Comparison of ENCODE assay signal across 1 cellular context in genomic region chr19:41929536-41930071, GRCh38.
TF ChIP-seq lines count a peak whose summit lies in the region.

No MANE protein-coding gene starts in this region.

TF ChIP-seq in K562, 482 proteins besides CTCF, POLR2A, EP300 and RAD21:
- TF ChIP-seq GTF2E2 (tag; IDR thresholded peaks at IDR 0.05) (no peak), RCOR1 (IDR thresholded peaks at IDR 0.05; ENCODE audit: borderline replicate concordance in 1 of 2, low read depth in 2 of 2, low read length in 2 of 2) (peak; percentile 80 to 85), DACH1 (IDR thresholded peaks at IDR 0.05; ENCODE audit: partially characterized antibody) (peak; percentile 10), CHD4 (IDR thresholded peaks at IDR 0.05; ENCODE audit: insufficient read depth, insufficient replicate concordance, low read depth, low read length, poor library complexity, severe bottlenecking) (peak; percentile 92), PHF20 (IDR thresholded peaks at IDR 0.05; ENCODE audit: partially characterized antibody) (peak; percentile 62), ZNF146 (CRISPR knock-in tag; IDR thresholded peaks at IDR 0.05; ENCODE audit: unreplicated experiment) (no peak), LCOR (CRISPR knock-in tag; IDR thresholded peaks at IDR 0.05) (0 out of 2 replicates have a peak, but pooled peaks have one; percentile 41), CBX3 (IDR thresholded peaks at IDR 0.05; ENCODE audit: borderline replicate concordance in 1 of 2, low read length in 2 of 2) (0 out of 3 replicates have a peak, but pooled peaks of 1 of the 2 experiments have one; percentile 36), HDAC1 (IDR thresholded peaks at IDR 0.05) (peak in 1 of 2 experiments; percentile 68; a peak in 1 of 4 replicates), ADNP (tag; IDR thresholded peaks at IDR 0.05) (peak; percentile 93), ZKSCAN3 (CRISPR knock-in tag; IDR thresholded peaks at IDR 0.05) (no peak), CBX1 (IDR thresholded peaks at IDR 0.05; ENCODE audit: low read depth) (peak; percentile 95), ZNF445 (CRISPR knock-in tag; IDR thresholded peaks at IDR 0.05; ENCODE audit: low read depth) (no peak), TOE1 (IDR thresholded peaks at IDR 0.05; ENCODE audit: borderline replicate concordance) (0 out of 2 replicates have a peak, but pooled peaks have one; percentile 12), TOE1 (CRISPR knock-in tag; IDR thresholded peaks at IDR 0.05; ENCODE audit: borderline replicate concordance, low read depth) (no peak), KDM1A (IDR thresholded peaks at IDR 0.05) (peak; percentile 91 to 92), RBM25 (IDR thresholded peaks at IDR 0.05; ENCODE audit: low read depth, low read length, severe bottlenecking) (peak; percentile 93), HDAC2 (IDR thresholded peaks at IDR 0.05) (peak; percentile 90; the same call in 1 of the 2 replicates), BCOR (IDR thresholded peaks at IDR 0.05) (peak; percentile 99), SMARCA5 (IDR thresholded peaks at IDR 0.05) (peak; percentile 89), ZBTB7A (IDR thresholded peaks at IDR 0.05; ENCODE audit: borderline replicate concordance, control insufficient read depth, low read depth, low read length) (0 out of 2 replicates have a peak, but pooled peaks have one; percentile 7), MYNN (IDR thresholded peaks at IDR 0.05) (no peak), MYNN (CRISPR knock-in tag; IDR thresholded peaks at IDR 0.05) (no peak), EHMT2 (IDR thresholded peaks at IDR 0.05) (no peak), PTBP1 (IDR thresholded peaks at IDR 0.05; ENCODE audit: low read depth, low read length) (peak; percentile 89; the same call in 1 of the 2 replicates)
- TF ChIP-seq, protein P1, sequence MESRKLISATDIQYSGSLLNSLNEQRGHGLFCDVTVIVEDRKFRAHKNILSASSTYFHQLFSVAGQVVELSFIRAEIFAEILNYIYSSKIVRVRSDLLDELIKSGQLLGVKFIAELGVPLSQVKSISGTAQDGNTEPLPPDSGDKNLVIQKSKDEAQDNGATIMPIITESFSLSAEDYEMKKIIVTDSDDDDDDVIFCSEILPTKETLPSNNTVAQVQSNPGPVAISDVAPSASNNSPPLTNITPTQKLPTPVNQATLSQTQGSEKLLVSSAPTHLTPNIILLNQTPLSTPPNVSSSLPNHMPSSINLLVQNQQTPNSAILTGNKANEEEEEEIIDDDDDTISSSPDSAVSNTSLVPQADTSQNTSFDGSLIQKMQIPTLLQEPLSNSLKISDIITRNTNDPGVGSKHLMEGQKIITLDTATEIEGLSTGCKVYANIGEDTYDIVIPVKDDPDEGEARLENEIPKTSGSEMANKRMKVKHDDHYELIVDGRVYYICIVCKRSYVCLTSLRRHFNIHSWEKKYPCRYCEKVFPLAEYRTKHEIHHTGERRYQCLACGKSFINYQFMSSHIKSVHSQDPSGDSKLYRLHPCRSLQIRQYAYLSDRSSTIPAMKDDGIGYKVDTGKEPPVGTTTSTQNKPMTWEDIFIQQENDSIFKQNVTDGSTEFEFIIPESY (CRISPR knock-in tag; IDR thresholded peaks at IDR 0.05) = 0 out of 2 replicates have a peak, but pooled peaks have one; percentile 64
- TF ChIP-seq, protein P2, sequence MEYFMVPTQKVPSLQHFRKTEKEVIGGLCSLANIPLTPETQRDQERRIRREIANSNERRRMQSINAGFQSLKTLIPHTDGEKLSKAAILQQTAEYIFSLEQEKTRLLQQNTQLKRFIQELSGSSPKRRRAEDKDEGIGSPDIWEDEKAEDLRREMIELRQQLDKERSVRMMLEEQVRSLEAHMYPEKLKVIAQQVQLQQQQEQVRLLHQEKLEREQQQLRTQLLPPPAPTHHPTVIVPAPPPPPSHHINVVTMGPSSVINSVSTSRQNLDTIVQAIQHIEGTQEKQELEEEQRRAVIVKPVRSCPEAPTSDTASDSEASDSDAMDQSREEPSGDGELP (CRISPR knock-in tag; IDR thresholded peaks at IDR 0.05; ENCODE audit: borderline replicate concordance) = 0 out of 2 replicates have a peak, but pooled peaks have one; percentile 26
